Comparison of ENCODE assay signal across 1 cellular context in genomic region chr14:58199726-58200479, GRCh38.
A peak's percentile ranks its signal among the peaks of the same experiment; 100 is the strongest.
TF ChIP-seq lines count a peak whose summit lies in the region.

ACTR10 (plus strand) TSS chr14:58200149; CDS start chr14:58200218, 69 bp downstream.

TF ChIP-seq in HepG2, 621 proteins besides CTCF, POLR2A, EP300 and RAD21 (continued from another document and continues in another):
- TF ChIP-seq ARID2 (CRISPR knock-in tag; IDR thresholded peaks at IDR 0.05; ENCODE audit: borderline replicate concordance) (no peak; the same call in 1 of the 2 replicates), POGZ (CRISPR knock-in tag; IDR thresholded peaks at IDR 0.05) (peak; percentile 46), THAP11 (CRISPR knock-in tag; IDR thresholded peaks at IDR 0.05) (peak; percentile 71), HOXA7 (CRISPR knock-in tag; IDR thresholded peaks at IDR 0.05) (no peak), AHDC1 (CRISPR knock-in tag; IDR thresholded peaks at IDR 0.05; ENCODE audit: borderline replicate concordance) (no peak), MTA1 (CRISPR knock-in tag; IDR thresholded peaks at IDR 0.05; ENCODE audit: borderline replicate concordance) (peak; percentile 18; the same call in 1 of the 2 replicates), ZNF335 (CRISPR knock-in tag; IDR thresholded peaks at IDR 0.05) (peak; percentile 99), ZNF772 (CRISPR knock-in tag; IDR thresholded peaks at IDR 0.05) (0 out of 2 replicates have a peak, but pooled peaks have one; percentile 34), ARNTL (CRISPR knock-in tag; IDR thresholded peaks at IDR 0.05) (no peak), ZBTB38 (CRISPR knock-in tag; IDR thresholded peaks at IDR 0.05) (peak; percentile 55; the same call in 1 of the 2 replicates), RBFOX2 (IDR thresholded peaks at IDR 0.05; ENCODE audit: low read depth, low read length) (peak; percentile 64), ZNF788 (CRISPR knock-in tag; IDR thresholded peaks at IDR 0.05; ENCODE audit: borderline replicate concordance) (peak; percentile 26; the same call in 1 of the 2 replicates), GABPB1 (CRISPR knock-in tag; IDR thresholded peaks at IDR 0.05) (peak; percentile 70; the same call in 1 of the 2 replicates), KMT2A (CRISPR knock-in tag; IDR thresholded peaks at IDR 0.05) (peak; percentile 83), TBX2 (CRISPR knock-in tag; IDR thresholded peaks at IDR 0.05; ENCODE audit: borderline replicate concordance) (peak; percentile 29; the same call in 1 of the 2 replicates), RFXAP (CRISPR knock-in tag; IDR thresholded peaks at IDR 0.05; ENCODE audit: borderline replicate concordance) (0 out of 2 replicates have a peak, but pooled peaks have one; percentile 4), ZFP82 (CRISPR knock-in tag; IDR thresholded peaks at IDR 0.05; ENCODE audit: borderline replicate concordance) (peak; percentile 31; the same call in 1 of the 2 replicates), BCL3 (CRISPR knock-in tag; IDR thresholded peaks at IDR 0.05) (0 out of 2 replicates have a peak, but pooled peaks have one; percentile 30), ZNF782 (CRISPR knock-in tag; IDR thresholded peaks at IDR 0.05; ENCODE audit: borderline replicate concordance) (no peak), YEATS2 (CRISPR knock-in tag; IDR thresholded peaks at IDR 0.05; ENCODE audit: borderline replicate concordance) (peak; percentile 52; the same call in 1 of the 2 replicates), DBP (CRISPR knock-in tag; IDR thresholded peaks at IDR 0.05; ENCODE audit: not compliant biosample characterization) (no peak), ZSCAN5A (CRISPR knock-in tag; IDR thresholded peaks at IDR 0.05; ENCODE audit: borderline replicate concordance) (no peak), ZNF747 (CRISPR knock-in tag; IDR thresholded peaks at IDR 0.05; ENCODE audit: borderline replicate concordance) (0 out of 2 replicates have a peak, but pooled peaks have one; percentile 33), RXRA (CRISPR knock-in tag; IDR thresholded peaks at IDR 0.05) (peak; percentile 19; the same call in 1 of the 2 replicates), PHF21A (CRISPR knock-in tag; IDR thresholded peaks at IDR 0.05) (peak; percentile 53; the same call in 1 of the 2 replicates), PHF20 (CRISPR knock-in tag; IDR thresholded peaks at IDR 0.05) (peak; percentile 61), POLR2AphosphoS5 (IDR thresholded peaks at IDR 0.05; ENCODE audit: low read depth, low read length) (peak; percentile 67), FOSL2 (CRISPR knock-in tag; IDR thresholded peaks at IDR 0.05) (no peak), REPIN1 (CRISPR knock-in tag; IDR thresholded peaks at IDR 0.05; ENCODE audit: borderline replicate concordance, low read depth) (peak; percentile 58; the same call in 1 of the 2 replicates), DMAP1 (CRISPR knock-in tag; IDR thresholded peaks at IDR 0.05) (0 out of 2 replicates have a peak, but pooled peaks have one; percentile 59), SIX4 (CRISPR knock-in tag; IDR thresholded peaks at IDR 0.05) (no peak), GATAD1 (CRISPR knock-in tag; IDR thresholded peaks at IDR 0.05) (peak; percentile 78), HNRNPL (IDR thresholded peaks at IDR 0.05; ENCODE audit: low read depth, low read length) (0 out of 2 replicates have a peak, but pooled peaks have one; percentile 23), KDM5A (IDR thresholded peaks at IDR 0.05; ENCODE audit: borderline replicate concordance, low read length) (peak; percentile 55; the same call in 1 of the 2 replicates), ZNF563 (CRISPR knock-in tag; IDR thresholded peaks at IDR 0.05) (0 out of 2 replicates have a peak, but pooled peaks have one; percentile 58), ASH2L (IDR thresholded peaks at IDR 0.05; ENCODE audit: insufficient read length, low read depth, low read length) (peak; percentile 77), ZNF441 (CRISPR knock-in tag; IDR thresholded peaks at IDR 0.05; ENCODE audit: borderline replicate concordance) (peak; percentile 61; the same call in 1 of the 2 replicates), UBTF (CRISPR knock-in tag; IDR thresholded peaks at IDR 0.05) (peak; percentile 69; the same call in 1 of the 2 replicates)
- TF ChIP-seq, protein P1, sequence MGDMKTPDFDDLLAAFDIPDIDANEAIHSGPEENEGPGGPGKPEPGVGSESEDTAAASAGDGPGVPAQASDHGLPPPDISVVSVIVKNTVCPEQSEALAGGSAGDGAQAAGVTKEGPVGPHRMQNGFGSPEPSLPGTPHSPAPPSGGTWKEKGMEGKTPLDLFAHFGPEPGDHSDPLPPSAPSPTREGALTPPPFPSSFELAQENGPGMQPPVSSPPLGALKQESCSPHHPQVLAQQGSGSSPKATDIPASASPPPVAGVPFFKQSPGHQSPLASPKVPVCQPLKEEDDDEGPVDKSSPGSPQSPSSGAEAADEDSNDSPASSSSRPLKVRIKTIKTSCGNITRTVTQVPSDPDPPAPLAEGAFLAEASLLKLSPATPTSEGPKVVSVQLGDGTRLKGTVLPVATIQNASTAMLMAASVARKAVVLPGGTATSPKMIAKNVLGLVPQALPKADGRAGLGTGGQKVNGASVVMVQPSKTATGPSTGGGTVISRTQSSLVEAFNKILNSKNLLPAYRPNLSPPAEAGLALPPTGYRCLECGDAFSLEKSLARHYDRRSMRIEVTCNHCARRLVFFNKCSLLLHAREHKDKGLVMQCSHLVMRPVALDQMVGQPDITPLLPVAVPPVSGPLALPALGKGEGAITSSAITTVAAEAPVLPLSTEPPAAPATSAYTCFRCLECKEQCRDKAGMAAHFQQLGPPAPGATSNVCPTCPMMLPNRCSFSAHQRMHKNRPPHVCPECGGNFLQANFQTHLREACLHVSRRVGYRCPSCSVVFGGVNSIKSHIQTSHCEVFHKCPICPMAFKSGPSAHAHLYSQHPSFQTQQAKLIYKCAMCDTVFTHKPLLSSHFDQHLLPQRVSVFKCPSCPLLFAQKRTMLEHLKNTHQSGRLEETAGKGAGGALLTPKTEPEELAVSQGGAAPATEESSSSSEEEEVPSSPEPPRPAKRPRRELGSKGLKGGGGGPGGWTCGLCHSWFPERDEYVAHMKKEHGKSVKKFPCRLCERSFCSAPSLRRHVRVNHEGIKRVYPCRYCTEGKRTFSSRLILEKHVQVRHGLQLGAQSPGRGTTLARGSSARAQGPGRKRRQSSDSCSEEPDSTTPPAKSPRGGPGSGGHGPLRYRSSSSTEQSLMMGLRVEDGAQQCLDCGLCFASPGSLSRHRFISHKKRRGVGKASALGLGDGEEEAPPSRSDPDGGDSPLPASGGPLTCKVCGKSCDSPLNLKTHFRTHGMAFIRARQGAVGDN (CRISPR knock-in tag; IDR thresholded peaks at IDR 0.05): peak; percentile 68
- TF ChIP-seq, protein P2, sequence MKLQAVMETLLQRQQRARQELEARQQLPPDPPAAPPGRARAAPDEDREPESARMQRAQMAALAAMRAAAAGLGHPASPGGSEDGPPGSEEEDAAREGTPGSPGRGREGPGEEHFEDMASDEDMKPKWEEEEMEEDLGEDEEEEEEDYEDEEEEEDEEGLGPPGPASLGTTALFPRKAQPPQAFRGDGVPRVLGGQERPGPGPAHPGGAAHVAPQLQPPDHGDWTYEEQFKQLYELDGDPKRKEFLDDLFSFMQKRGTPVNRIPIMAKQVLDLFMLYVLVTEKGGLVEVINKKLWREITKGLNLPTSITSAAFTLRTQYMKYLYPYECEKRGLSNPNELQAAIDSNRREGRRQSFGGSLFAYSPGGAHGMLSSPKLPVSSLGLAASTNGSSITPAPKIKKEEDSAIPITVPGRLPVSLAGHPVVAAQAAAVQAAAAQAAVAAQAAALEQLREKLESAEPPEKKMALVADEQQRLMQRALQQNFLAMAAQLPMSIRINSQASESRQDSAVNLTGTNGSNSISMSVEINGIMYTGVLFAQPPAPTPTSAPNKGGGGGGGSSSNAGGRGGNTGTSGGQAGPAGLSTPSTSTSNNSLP (IDR thresholded peaks at IDR 0.05; ENCODE audit: low read depth, low read length): peak; percentile 10; the same call in 1 of the 2 replicates
- TF ChIP-seq, protein P3, sequence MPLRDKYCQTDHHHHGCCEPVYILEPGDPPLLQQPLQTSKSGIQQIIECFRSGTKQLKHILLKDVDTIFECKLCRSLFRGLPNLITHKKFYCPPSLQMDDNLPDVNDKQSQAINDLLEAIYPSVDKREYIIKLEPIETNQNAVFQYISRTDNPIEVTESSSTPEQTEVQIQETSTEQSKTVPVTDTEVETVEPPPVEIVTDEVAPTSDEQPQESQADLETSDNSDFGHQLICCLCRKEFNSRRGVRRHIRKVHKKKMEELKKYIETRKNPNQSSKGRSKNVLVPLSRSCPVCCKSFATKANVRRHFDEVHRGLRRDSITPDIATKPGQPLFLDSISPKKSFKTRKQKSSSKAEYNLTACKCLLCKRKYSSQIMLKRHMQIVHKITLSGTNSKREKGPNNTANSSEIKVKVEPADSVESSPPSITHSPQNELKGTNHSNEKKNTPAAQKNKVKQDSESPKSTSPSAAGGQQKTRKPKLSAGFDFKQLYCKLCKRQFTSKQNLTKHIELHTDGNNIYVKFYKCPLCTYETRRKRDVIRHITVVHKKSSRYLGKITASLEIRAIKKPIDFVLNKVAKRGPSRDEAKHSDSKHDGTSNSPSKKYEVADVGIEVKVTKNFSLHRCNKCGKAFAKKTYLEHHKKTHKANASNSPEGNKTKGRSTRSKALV (CRISPR knock-in tag; IDR thresholded peaks at IDR 0.05): 0 out of 2 replicates have a peak, but pooled peaks have one; percentile 44
